8 cellular contexts compared by ENCODE assay signal in genomic region chr3:182036382-182036781, GRCh38.
"Had no signal": no experiment of that assay in that cellular context is flagged by ENCODE, and none has a peak within 500 bp of the region (broad histone marks: within the 10 kb centered on the region; RNA-seq: fewer than 3 reads in every experiment).

No MANE protein-coding gene starts in this region.

- H2AFZ ChIP-seq: GM23338 had no signal

- H3K4me3 ChIP-seq: GM23338, K562 had no signal

- DNase-seq: H9, HCEC 1CT, IMR-90 had no signal

- H3K4me2 ChIP-seq: GM23338 had no signal

- FAIRE-seq: H1, H54, HTR-8/SVneo, K562 had no signal

- ATAC-seq: GM23338, K562 had no signal
